13 cellular contexts compared by ENCODE assay signal in the genomic region with DNA sequence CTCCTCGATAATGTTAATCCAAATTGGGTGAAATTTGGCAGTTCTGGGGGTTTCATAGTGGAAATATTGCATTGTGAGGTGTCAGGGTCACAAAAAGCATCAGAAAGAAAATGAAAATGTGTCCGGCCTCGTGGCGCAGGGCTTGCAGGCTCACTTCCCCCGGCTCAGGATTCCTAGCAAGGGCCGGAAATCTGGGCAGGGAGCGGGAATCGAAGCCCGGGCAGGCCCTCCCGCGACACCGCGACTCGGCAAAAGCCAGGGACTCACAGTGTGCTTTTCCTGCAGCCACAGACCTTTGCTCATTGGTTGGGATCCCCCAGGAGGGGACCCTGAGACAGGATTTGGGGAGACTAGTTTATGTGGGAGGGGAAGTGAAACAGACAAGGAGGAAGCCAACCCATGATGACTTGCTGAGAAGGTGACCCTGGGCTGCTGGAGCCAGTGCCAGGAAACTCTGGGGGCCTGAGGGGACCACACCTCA. TPM values are rescaled to one million over a fixed set of nuclear protein-coding genes. Genes with fewer than 3 reads are reported as not detected.
A peak's percentile ranks its signal among the peaks of the same experiment; 100 is the strongest.
DNase-seq lines count a peak whose midpoint lies in the region; ATAC-seq and TF ChIP-seq lines count a peak whose summit lies in the region.
"Had no signal": no experiment of that assay in that cellular context is flagged by ENCODE, and none has a peak within 500 bp of the region (broad histone marks: within the 10 kb centered on the region; RNA-seq: fewer than 3 reads in every experiment).

No MANE protein-coding gene starts in this region.

- H3K9me3 Mint-ChIP-seq in endothelial cell (ENCODE audit: unreplicated experiment): no peaks in the 10 kb centered on the region
- no peaks in the 10 kb centered on the region for H3K9me3 Mint-ChIP-seq in Calu3 (ENCODE audit: low read depth, unreplicated experiment)

- H3K9ac ChIP-seq in muscle layer of colon (ENCODE audit: low read length): no peak overlapping the region

- TF ChIP-seq POLR2A in thyroid gland (IDR thresholded peaks at IDR 0.05): no peak

- H3K4me3 Mint-ChIP-seq in endothelial cell (ENCODE audit: unreplicated experiment) (no peak overlapping the region), Calu3 (ENCODE audit: low read depth, unreplicated experiment) (no peak overlapping the region)

- no peaks in the 10 kb centered on the region for H3K36me3 ChIP-seq in muscle layer of colon (ENCODE audit: insufficient read depth, low read length)
- no peaks in the 10 kb centered on the region for H3K36me3 ChIP-seq in thyroid gland
- H3K36me3 ChIP-seq: SJCRH30 had no signal

- H3K27ac Mint-ChIP-seq in endothelial cell (ENCODE audit: unreplicated experiment) (peak overlapping the region; percentile 89), Calu3 (ENCODE audit: unreplicated experiment) (no peak overlapping the region)

- H3K27me3 ChIP-seq in muscle layer of colon (ENCODE audit: control insufficient read depth in 1 of 2, insufficient read depth in 2 of 2, low read length in 2 of 2): no peaks in the 10 kb centered on the region
- H3K27me3 ChIP-seq in thyroid gland: no peaks in the 10 kb centered on the region
- H3K27me3 ChIP-seq: SJCRH30 had no signal

- ATAC-seq in HG03521 (IDR thresholded peaks at IDR 0.05; ENCODE audit: unreplicated experiment): no peak

- H3K27ac ChIP-seq in muscle layer of colon (ENCODE audit: low read depth, low read length): peak overlapping the region; percentile 21
- H3K27ac ChIP-seq in thyroid gland: peak overlapping the region; percentile 77 to 85 (median 81)
- H3K27ac ChIP-seq: SJCRH30 had no signal

- WGBS in thyroid gland, 2 donors: 75 to 83% methylated on average over 14 of the region's 14 CpGs

- BruUV-seq in Calu3 (replicated peaks; lab: Mats Ljungman, UMichigan): no TSS peak

- peak; percentile 72 for DNase-seq in SIG-M5 (lab: John Stamatoyannopoulos, UW)
- no peak for DNase-seq in endothelial cell (ENCODE audit: low spot score)
- peak; percentile 17 to 28 for DNase-seq in thyroid gland
- DNase-seq in RPMI8226: no peak
- no peak for DNase-seq in Calu3
- DNase-seq in NCI-H146 treated with DMSO at 0.1 percent for 48 hours (lab: John Stamatoyannopoulos, UW; ENCODE audit: unreplicated experiment): no peak
- DNase-seq: DMS79, HCEC 1CT, NCI-H1694, SJCRH30 had no signal

- intact Hi-C loops in thyroid gland (cut with DNase I): no loop called here
- intact Hi-C loops in Calu3 (cut with micrococcal nuclease; ENCODE audit: unreplicated experiment): no loop called here

- TF ChIP-seq CTCF in endothelial cell (IDR thresholded peaks at IDR 0.05; ENCODE audit: unreplicated experiment): no peak
- no peak for TF ChIP-seq CTCF in thyroid gland (IDR thresholded peaks at IDR 0.05)
- TF ChIP-seq CTCF in Calu3 (IDR thresholded peaks at IDR 0.05; ENCODE audit: unreplicated experiment): no peak

- H3K4me1 ChIP-seq in muscle layer of colon (ENCODE audit: insufficient read depth, low read length): peaks cover 7% of the 10 kb centered on the region
- peaks cover 0 to 12% of the 10 kb centered on the region in 2 donors for H3K4me1 ChIP-seq in thyroid gland

- H3K4me1 Mint-ChIP-seq in endothelial cell (ENCODE audit: unreplicated experiment): peaks cover 37% of the 10 kb centered on the region
- no peaks in the 10 kb centered on the region for H3K4me1 Mint-ChIP-seq in Calu3 (ENCODE audit: low read depth, unreplicated experiment)

- no peaks in the 10 kb centered on the region for H3K9me3 ChIP-seq in muscle layer of colon (ENCODE audit: low read length)
- H3K9me3 ChIP-seq in thyroid gland: no peaks in the 10 kb centered on the region
- H3K9me3 ChIP-seq: SJCRH30 had no signal

- CTCF ChIA-PET in Calu3 (lab: Charles Lee): no interaction called here

- H3K4me3 ChIP-seq in muscle layer of colon (ENCODE audit: low read depth in 1 of 2, low read length in 2 of 2): no peak overlapping the region
- no peak overlapping the region for H3K4me3 ChIP-seq in thyroid gland (replicated peaks in 1 of 3)
- H3K4me3 ChIP-seq: SJCRH30 had no signal

- H3K36me3 Mint-ChIP-seq in endothelial cell (ENCODE audit: low read depth, unreplicated experiment) (peaks cover 4% of the 10 kb centered on the region), Calu3 (ENCODE audit: insufficient read depth, unreplicated experiment) (no peaks in the 10 kb centered on the region)

- peaks cover 7% of the 10 kb centered on the region for H3K27me3 Mint-ChIP-seq in endothelial cell (ENCODE audit: unreplicated experiment)
- H3K27me3 Mint-ChIP-seq in Calu3 (ENCODE audit: unreplicated experiment): peaks cover 19% of the 10 kb centered on the region

RNA-seq across cellular contexts. Expression of gene CD93, which starts 0.8 kb away (rescaled TPM):
- total RNA-seq in endothelial cell (ENCODE audit: unreplicated experiment) (139 TPM), thyroid gland (10 to 100 TPM; 13.6 to 53.8 (median 24.0) TPM), Calu3 (2022) (not detected in 2 replicates)
- total RNA-seq: SJCRH30 had no signal

RNA-seq across cellular contexts. Expression of gene THBD, which starts 37.5 kb away (rescaled TPM):
- total RNA-seq in endothelial cell (ENCODE audit: unreplicated experiment): 90.4 TPM
- 10 to 100 TPM; 30.4 to 78.5 (median 72.2) TPM for total RNA-seq in thyroid gland
- not detected in 2 replicates for total RNA-seq in Calu3 (2022)
- total RNA-seq: SJCRH30 had no signal

RNA-seq across cellular contexts. Expression of gene SSTR4, which starts 51.9 kb away (rescaled TPM):
- total RNA-seq in endothelial cell (ENCODE audit: unreplicated experiment) (not detected), thyroid gland (not detected), Calu3 (2022) (not detected in 2 replicates)
- total RNA-seq: epithelial cell of proximal tubule, SJCRH30 had no signal

Comparison
In these comparisons a context has a peak if more than half of its experiments do, and no peak if none do; other contexts are left out.
1. DNase-seq: peak in SIG-M5 (single experiment) and thyroid gland (2 of 2); none in endothelial cell (single experiment), RPMI8226 (single experiment), Calu3 (single experiment) and NCI-H146 treated with DMSO at 0.1 percent for 48 hours (single experiment).
2. RNA of gene CD93, which starts 0.8 kb away (total RNA-seq): 139 TPM in endothelial cell (single experiment) and 13.6 to 53.8 TPM in thyroid gland; not detected in Calu3; every median in the first group is over 10 times any median in the second.
3. RNA of gene THBD, which starts 37.5 kb away (total RNA-seq): 90.4 TPM in endothelial cell (single experiment) and 30.4 to 78.5 TPM in thyroid gland; not detected in Calu3; every median in the first group is over 10 times any median in the second.